Comparison of ENCODE assay signal across 1 cellular context in genomic region chr9:95724253-95724991, GRCh38.
TF ChIP-seq lines count a peak whose summit lies in the region.

No MANE protein-coding gene starts in this region.

TF ChIP-seq in WTC11, 78 proteins besides CTCF, POLR2A, EP300 and RAD21 (continued from another document):
- no peak for TF ChIP-seq TEAD1 (CRISPR knock-in tag; IDR thresholded peaks at IDR 0.05)
